In the genomic region with DNA sequence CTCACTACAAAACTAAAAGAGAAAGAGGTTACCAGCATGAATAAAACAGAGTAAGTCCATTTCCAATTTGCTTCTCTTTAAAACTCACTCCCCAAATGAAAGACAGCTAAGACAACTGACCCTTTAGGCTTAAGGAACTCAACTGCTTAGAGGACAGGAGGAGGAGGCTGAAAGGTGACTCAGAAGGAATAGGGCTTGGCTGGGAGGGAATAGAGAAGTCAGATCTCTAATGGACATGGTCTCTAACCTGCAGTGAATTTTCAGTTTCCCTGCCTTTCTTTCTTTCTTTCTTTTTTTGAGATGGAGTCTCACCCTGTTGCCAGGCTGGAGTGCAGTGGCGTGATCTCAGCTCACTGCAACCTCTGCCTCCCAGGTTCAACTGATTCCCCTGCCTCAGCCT, we compare ENCODE assay signal across 28 cellular contexts.
DNase-seq lines count a peak whose midpoint lies in the region; ATAC-seq, FAIRE-seq and TF ChIP-seq lines count a peak whose summit lies in the region.
"Had no signal": no experiment of that assay in that cellular context is flagged by ENCODE, and none has a peak within 500 bp of the region (broad histone marks: within the 10 kb centered on the region; RNA-seq: fewer than 3 reads in every experiment).

No MANE protein-coding gene starts in this region.

- H3K9ac ChIP-seq in BLaER1 treated with 17β-estradiol and CSF1 and Interleukin-3, amounts not matched to agents 10 nM and 100 nM: no peak overlapping the region
- H3K9ac ChIP-seq in astrocyte (ENCODE audit: low read length): no peak overlapping the region
- H3K9ac ChIP-seq in MM.1S (ENCODE audit: low read length): no peak overlapping the region

- H3K79me2 ChIP-seq in astrocyte (ENCODE audit: insufficient read depth, low read length) (no peaks in the 10 kb centered on the region), MM.1S (ENCODE audit: low read length) (no peaks in the 10 kb centered on the region)

- H3K27me3 Mint-ChIP-seq in astrocyte (ENCODE audit: low read depth, unreplicated experiment) (peaks cover 2% of the 10 kb centered on the region), nephron progenitor cell (ENCODE audit: low read depth, poor library complexity) (peaks cover 3% of the 10 kb centered on the region)

- no peaks in the 10 kb centered on the region for H3K9me2 ChIP-seq in MM.1S (replicated peaks; ENCODE audit: insufficient read depth, low read length)

- TF ChIP-seq CTCF in astrocyte (IDR thresholded peaks at IDR 0.05; ENCODE audit: insufficient read depth, low read depth, low read length): no peak
- TF ChIP-seq CTCF in nephron progenitor cell (IDR thresholded peaks at IDR 0.05): no peak
- no peak for TF ChIP-seq CTCF in MM.1S (IDR thresholded peaks at IDR 0.05; ENCODE audit: low read length)

- peaks cover 16% of the 10 kb centered on the region; the same call in 1 of the 2 replicates for H3F3A ChIP-seq in MM.1S (ENCODE audit: insufficient read depth, low read length)

- ATAC-seq in esophagus mucosa (no peak), HG03025 (IDR thresholded peaks at IDR 0.05; ENCODE audit: low FRiP score, unreplicated experiment) (no peak)
- ATAC-seq: A549; activated CD8-positive, alpha-beta T cell treated with anti-CD3 and anti-CD28 coated beads for 36 hours; stimulated activated effector memory CD8-positive, alpha-beta T cell treated with anti-CD3 and anti-CD28 coated beads, Interleukin-12 subunit alpha, Interleukin-12 subunit beta, amount 100 ng/mL, for 72 hours had no signal

- H3K36me3 Mint-ChIP-seq in astrocyte (ENCODE audit: low read depth, unreplicated experiment): no peaks in the 10 kb centered on the region
- no peaks in the 10 kb centered on the region for H3K36me3 Mint-ChIP-seq in nephron progenitor cell (ENCODE audit: low read depth)
- H3K36me3 Mint-ChIP-seq: stimulated activated effector memory CD8-positive, alpha-beta T cell treated with anti-CD3 and anti-CD28 coated beads, Interleukin-12 subunit alpha, Interleukin-12 subunit beta, amount 100 ng/mL, for 72 hours had no signal

- no peak overlapping the region for H3K4me3 ChIP-seq in BLaER1 treated with 17β-estradiol and CSF1 and Interleukin-3, amounts not matched to agents 10 nM and 100 nM
- H3K4me3 ChIP-seq in astrocyte (ENCODE audit: insufficient read depth, low read depth, low read length): no peak overlapping the region
- H3K4me3 ChIP-seq in MM.1S (ENCODE audit: low read length): no peak overlapping the region
- H3K4me3 ChIP-seq: A549, coronary artery, HAP-1, prostate gland, smooth muscle cell, upper lobe of left lung had no signal

- H2AFZ ChIP-seq in astrocyte (ENCODE audit: low read depth, low read length) (no peak overlapping the region), MM.1S (ENCODE audit: low read length) (no peak overlapping the region)

- H4K20me1 ChIP-seq in BLaER1 treated with 17β-estradiol and CSF1 and Interleukin-3, amounts not matched to agents 10 nM and 100 nM: no peaks in the 10 kb centered on the region
- H4K20me1 ChIP-seq in astrocyte (ENCODE audit: insufficient read depth, low read length) (no peaks in the 10 kb centered on the region), MM.1S (ENCODE audit: insufficient read depth, low read length) (no peaks in the 10 kb centered on the region)

- H3K4me1 Mint-ChIP-seq in astrocyte (ENCODE audit: low read depth, unreplicated experiment) (peaks cover 28% of the 10 kb centered on the region), nephron progenitor cell (peaks cover 56% of the 10 kb centered on the region)
- H3K4me1 Mint-ChIP-seq: stimulated activated effector memory CD8-positive, alpha-beta T cell treated with anti-CD3 and anti-CD28 coated beads, Interleukin-12 subunit alpha, Interleukin-12 subunit beta, amount 100 ng/mL, for 72 hours had no signal

- FAIRE-seq in astrocyte (lab: Jason Lieb, UNC): no peak
- FAIRE-seq: A549, bronchial epithelial cell had no signal

- H3K27ac ChIP-seq in BLaER1 treated with 17β-estradiol and CSF1 and Interleukin-3, amounts not matched to agents 10 nM and 100 nM: no peak overlapping the region
- H3K27ac ChIP-seq in astrocyte (ENCODE audit: low read depth, low read length): peak overlapping the region; percentile 77
- H3K27ac ChIP-seq in MM.1S (ENCODE audit: low read length): no peak overlapping the region
- H3K27ac ChIP-seq: A549, coronary artery, HL-60, prostate gland, upper lobe of left lung had no signal

- H3K9me3 Mint-ChIP-seq in astrocyte (ENCODE audit: unreplicated experiment) (peaks cover 2% of the 10 kb centered on the region), nephron progenitor cell (no peaks in the 10 kb centered on the region)
- H3K9me3 Mint-ChIP-seq: activated CD8-positive, alpha-beta T cell treated with anti-CD3 and anti-CD28 coated beads for 36 hours; stimulated activated effector memory CD8-positive, alpha-beta T cell treated with anti-CD3 and anti-CD28 coated beads, Interleukin-12 subunit alpha, Interleukin-12 subunit beta, amount 100 ng/mL, for 72 hours had no signal

- DNase-seq in HT1080 (ENCODE audit: low read depth) (peak; percentile 34), astrocyte (ENCODE audit: low read depth) (peak; percentile 18), nephron progenitor cell (no peak), SK-N-DZ (ENCODE audit: low spot score) (no peak), MM.1S (no peak)
- DNase-seq: activated CD4-positive, CD25-positive, alpha-beta regulatory T cell treated with anti-CD3 and anti-CD28 coated beads, Interleukin-2, amount 50 U/mL, for 72 hours; activated CD8-positive, alpha-beta T cell treated with anti-CD3 and anti-CD28 coated beads for 36 hours; activated gamma-delta T cell; COR-L47; DMS79; islet precursor cell; NCI-H2029; NCI-H226; stimulated activated CD4-positive, alpha-beta T cell treated with anti-CD3 and anti-CD28 coated beads, Interleukin-2, amount 100 ng/mL, for 48 hours; substantia nigra; upper lobe of left lung had no signal

- H3K4me2 ChIP-seq in BLaER1 treated with 17β-estradiol and CSF1 and Interleukin-3, amounts not matched to agents 10 nM and 100 nM: peak overlapping the region; percentile 28 to 56 (median 49)
- H3K4me2 ChIP-seq in astrocyte (ENCODE audit: low read length) (peak overlapping the region; percentile 73), MM.1S (ENCODE audit: low read depth, low read length) (no peak overlapping the region)
- H3K4me2 ChIP-seq: A549, smooth muscle cell had no signal

- H3K27ac Mint-ChIP-seq in astrocyte (ENCODE audit: unreplicated experiment): peak overlapping the region; percentile 23
- peak overlapping the region; percentile 77 for H3K27ac Mint-ChIP-seq in nephron progenitor cell
- H3K27ac Mint-ChIP-seq: activated CD8-positive, alpha-beta T cell treated with anti-CD3 and anti-CD28 coated beads for 36 hours; B cell; stimulated activated effector memory CD8-positive, alpha-beta T cell treated with anti-CD3 and anti-CD28 coated beads, Interleukin-12 subunit alpha, Interleukin-12 subunit beta, amount 100 ng/mL, for 72 hours had no signal

- 0 out of 22 replicates have a peak, but pooled peaks cover 0 to 3% (median 0%) of the 10 kb centered on the region in 11 experiments for H3K9me3 ChIP-seq in BLaER1 treated with 17β-estradiol and CSF1 and Interleukin-3, amounts not matched to agents 10 nM and 100 nM (replicated peaks in 1 of 11)
- H3K9me3 ChIP-seq in astrocyte (ENCODE audit: insufficient read depth, low read depth, low read length) (no peaks in the 10 kb centered on the region), MM.1S (replicated peaks; ENCODE audit: insufficient read depth, low read length) (no peaks in the 10 kb centered on the region)
- H3K9me3 ChIP-seq: A549, HAP-1, prostate gland, upper lobe of left lung had no signal

- no peak overlapping the region for H3K4me3 Mint-ChIP-seq in astrocyte (ENCODE audit: unreplicated experiment)
- H3K4me3 Mint-ChIP-seq in nephron progenitor cell: no peak overlapping the region
- H3K4me3 Mint-ChIP-seq: activated CD8-positive, alpha-beta T cell treated with anti-CD3 and anti-CD28 coated beads for 36 hours; B cell; stimulated activated effector memory CD8-positive, alpha-beta T cell treated with anti-CD3 and anti-CD28 coated beads, Interleukin-12 subunit alpha, Interleukin-12 subunit beta, amount 100 ng/mL, for 72 hours had no signal

- H3K4me1 ChIP-seq in BLaER1 treated with 17β-estradiol and CSF1 and Interleukin-3, amounts not matched to agents 10 nM and 100 nM: peaks cover 18 to 28% (median 23%) of the 10 kb centered on the region in 10 experiments
- H3K4me1 ChIP-seq in astrocyte (ENCODE audit: insufficient read depth, low read length) (peaks cover 20% of the 10 kb centered on the region), MM.1S (ENCODE audit: low read length) (peaks cover 41% of the 10 kb centered on the region)
- H3K4me1 ChIP-seq: A549, HAP-1, prostate gland, upper lobe of left lung had no signal

- H3K27me3 ChIP-seq in BLaER1 treated with 17β-estradiol and CSF1 and Interleukin-3, amounts not matched to agents 10 nM and 100 nM: no peaks in the 10 kb centered on the region
- H3K27me3 ChIP-seq in astrocyte (ENCODE audit: insufficient read depth, low read length): no peaks in the 10 kb centered on the region
- no peaks in the 10 kb centered on the region for H3K27me3 ChIP-seq in MM.1S (replicated peaks; ENCODE audit: insufficient read depth, low read length)
- H3K27me3 ChIP-seq: upper lobe of left lung had no signal

- no peaks in the 10 kb centered on the region for H3K36me3 ChIP-seq in BLaER1 treated with 17β-estradiol and CSF1 and Interleukin-3, amounts not matched to agents 10 nM and 100 nM
- H3K36me3 ChIP-seq in astrocyte (ENCODE audit: insufficient read depth, low read length): no peaks in the 10 kb centered on the region
- H3K36me3 ChIP-seq in MM.1S (replicated peaks; ENCODE audit: insufficient read depth, low read length): no peaks in the 10 kb centered on the region
- H3K36me3 ChIP-seq: HAP-1, prostate gland, upper lobe of left lung had no signal

Comparison
In these comparisons a context has a peak if more than half of its experiments do, and no peak if none do; other contexts are left out.
1. DNase-seq: peak in HT1080 (single experiment) and astrocyte (single experiment); none in nephron progenitor cell (single experiment), SK-N-DZ (single experiment) and MM.1S (single experiment).